21 cellular contexts compared by ENCODE assay signal in the genomic region with DNA sequence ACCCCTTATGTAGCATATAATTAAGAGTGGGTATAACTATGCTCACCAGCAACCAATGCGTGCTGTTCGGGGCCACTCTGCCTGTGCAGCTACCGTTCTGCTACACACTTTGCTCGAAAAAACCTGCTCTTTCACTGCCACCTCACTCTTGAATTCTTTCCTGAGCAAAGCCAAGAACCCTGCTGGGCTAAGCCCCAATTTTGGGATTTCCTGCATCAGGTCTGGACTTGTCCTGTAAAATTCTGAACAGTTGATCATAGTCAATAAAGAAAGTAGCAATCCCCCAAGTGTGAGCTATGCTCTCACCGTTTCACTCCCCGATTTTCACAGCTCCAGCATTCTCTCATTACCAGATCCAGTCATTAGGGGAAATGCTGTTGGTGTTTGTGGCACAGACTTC.
DNase-seq lines count a peak whose midpoint lies in the region; ATAC-seq, FAIRE-seq and TF ChIP-seq lines count a peak whose summit lies in the region.
"Had no signal": no experiment of that assay in that cellular context is flagged by ENCODE, and none has a peak within 500 bp of the region (broad histone marks: within the 10 kb centered on the region; RNA-seq: fewer than 3 reads in every experiment).

No MANE protein-coding gene starts in this region.

- H2BK5ac ChIP-seq in mesendoderm (ENCODE audit: low read length): no peak overlapping the region

- H2AK5ac ChIP-seq in mesendoderm (ENCODE audit: low read length): no peak overlapping the region

- intact Hi-C loops in A673 (cut with micrococcal nuclease; ENCODE audit: unreplicated experiment): no loop called here

- POLR2A ChIA-PET in A673 (lab: Charles Lee; ENCODE audit: low non-redundant PET): interaction anchor here (0.6 kb wide), 1 partner anchor 38 kb away, joined by 3 read pairs; no protein-coding TSS in a partner anchor

- H2BK120ac ChIP-seq in mesendoderm (ENCODE audit: low read depth, low read length): no peak overlapping the region

- no peak overlapping the region for H3K56ac ChIP-seq in mesendoderm (ENCODE audit: low read length)

- no peak for FAIRE-seq in bronchial epithelial cell (lab: Jason Lieb, UNC)
- no peak for FAIRE-seq in GM12891 (lab: Jason Lieb, UNC)
- FAIRE-seq: A204.1, D721Med, G401.6, GM12892, GM19239, H1 had no signal

- no peak overlapping the region for H4K5ac ChIP-seq in mesendoderm (ENCODE audit: low read length)

- no peak for TF ChIP-seq CTCF in A673 (conservative IDR thresholded peaks at IDR 0.05; ENCODE audit: low read depth, low read length)
- TF ChIP-seq CTCF in RWPE2 (IDR thresholded peaks at IDR 0.05; ENCODE audit: poor library complexity, severe bottlenecking): no peak
- TF ChIP-seq CTCF in bronchial epithelial cell (IDR thresholded peaks at IDR 0.05; ENCODE audit: insufficient read depth, low read length, severe bottlenecking): no peak

- no peak overlapping the region for H3K18ac ChIP-seq in mesendoderm (ENCODE audit: low read length)

- H3K9me3 ChIP-seq in A673 (ENCODE audit: low read depth, low read length, poor library complexity, severe bottlenecking): no peaks in the 10 kb centered on the region
- peaks cover 2% of the 10 kb centered on the region for H3K9me3 ChIP-seq in RWPE2 (ENCODE audit: severe bottlenecking)
- H3K9me3 ChIP-seq: BE2C, HAP-1 had no signal

- H4K8ac ChIP-seq in mesendoderm (ENCODE audit: low read depth, low read length): peak overlapping the region; percentile 13

- H3K23ac ChIP-seq in mesendoderm (ENCODE audit: low read length): no peak overlapping the region

- TF ChIP-seq POLR2A in GM12891 (IDR thresholded peaks at IDR 0.05; ENCODE audit: low read depth, low read length): no peak

- no peaks in the 10 kb centered on the region for H3K79me1 ChIP-seq in mesendoderm (ENCODE audit: low read length)

- H3K27me3 ChIP-seq in A673 (replicated peaks; ENCODE audit: insufficient read depth, low read depth, low read length, poor library complexity) (no peaks in the 10 kb centered on the region), RWPE2 (ENCODE audit: insufficient read depth, poor library complexity, severe bottlenecking) (no peaks in the 10 kb centered on the region), bronchial epithelial cell (ENCODE audit: control insufficient read depth, insufficient read depth, low read length) (no peaks in the 10 kb centered on the region), mesendoderm (ENCODE audit: insufficient read depth, low read length, poor library complexity) (no peaks in the 10 kb centered on the region)
- H3K27me3 ChIP-seq: BE2C had no signal

- DNase-seq in A673 (ENCODE audit: low spot score): peak; percentile 66
- DNase-seq in RWPE2 (ENCODE audit: low spot score): no peak
- peak; percentile 58 for DNase-seq in bronchial epithelial cell (ENCODE audit: low read depth)
- no peak for DNase-seq in mesendoderm
- DNase-seq in GM12891 (ENCODE audit: insufficient read length, low spot score): no peak
- no peak for DNase-seq in stimulated activated CD4-positive, alpha-beta T cell treated with anti-CD3 and anti-CD28 coated beads, Interleukin-4, amount 100 ng/mL, for 1 hour
- DNase-seq: BE2C; CD4-positive, alpha-beta memory T cell; COR-L47; DMS153; DMS79 treated with DMSO at 0.1 percent for 48 hours; EL had no signal

- H3K27ac ChIP-seq in A673 (ENCODE audit: low read depth, low read length, poor library complexity, severe bottlenecking) (peak overlapping the region; percentile 69), RWPE2 (ENCODE audit: poor library complexity, severe bottlenecking) (no peak overlapping the region), mesendoderm (ENCODE audit: low read depth, low read length) (no peak overlapping the region)
- H3K27ac ChIP-seq: C4-2B had no signal

- CTCF ChIA-PET in A673 (lab: Charles Lee): no interaction called here

- H3K9ac ChIP-seq in mesendoderm (ENCODE audit: low read length): no peak overlapping the region

- no CpG with 5 or more reads among the region's 6 CpGs for WGBS in mesendoderm (ENCODE audit: extremely low coverage, insufficient coverage, low lambda C conversion rate)

- H3K4me2 ChIP-seq in mesendoderm (ENCODE audit: low read length): no peak overlapping the region

- H2BK15ac ChIP-seq in mesendoderm (replicated peaks; ENCODE audit: low read depth): no peak overlapping the region

- no peaks in the 10 kb centered on the region for H3K79me2 ChIP-seq in mesendoderm (ENCODE audit: control insufficient read depth, insufficient read depth, low read length)

- H3K4me1 ChIP-seq in A673 (ENCODE audit: insufficient read depth, low read length, poor library complexity, severe bottlenecking): peaks cover 19% of the 10 kb centered on the region
- H3K4me1 ChIP-seq in RWPE2 (ENCODE audit: insufficient read depth, poor library complexity, severe bottlenecking): peaks cover 11% of the 10 kb centered on the region
- no peaks in the 10 kb centered on the region for H3K4me1 ChIP-seq in mesendoderm (ENCODE audit: control insufficient read depth, low read depth, low read length)
- H3K4me1 ChIP-seq: BE2C, HAP-1 had no signal

- H3K4me3 ChIP-seq in A673 (ENCODE audit: low read depth, low read length, poor library complexity, severe bottlenecking): no peak overlapping the region
- no peak overlapping the region for H3K4me3 ChIP-seq in RWPE2 (ENCODE audit: severe bottlenecking)
- H3K4me3 ChIP-seq in bronchial epithelial cell (ENCODE audit: low read depth, low read length): no peak overlapping the region
- no peak overlapping the region for H3K4me3 ChIP-seq in mesendoderm (ENCODE audit: low read length)
- H3K4me3 ChIP-seq: HAP-1 had no signal

- peak; percentile 62; the same call in 1 of the 3 replicates for ATAC-seq in RWPE2 (ENCODE audit: low read depth)
- ATAC-seq in GM18907 (IDR thresholded peaks at IDR 0.05; ENCODE audit: unreplicated experiment): no peak

- H3K4ac ChIP-seq in mesendoderm (ENCODE audit: low read depth, low read length): no peak overlapping the region

- H3K36me3 ChIP-seq in A673 (ENCODE audit: insufficient read depth, low read length, poor library complexity, severe bottlenecking) (no peaks in the 10 kb centered on the region), RWPE2 (ENCODE audit: low read depth) (no peaks in the 10 kb centered on the region), bronchial epithelial cell (ENCODE audit: control insufficient read depth, insufficient read depth, low read length) (peaks cover 2% of the 10 kb centered on the region), mesendoderm (ENCODE audit: control insufficient read depth, insufficient read depth, low read length) (no peaks in the 10 kb centered on the region)
- H3K36me3 ChIP-seq: BE2C, HAP-1 had no signal

- no TSS peak for BruUV-seq in A673 (replicated peaks; lab: Mats Ljungman, UMichigan)

TF ChIP-seq in GM12891, 5 proteins besides CTCF, POLR2A, EP300 and RAD21:
- TF ChIP-seq SPI1 (IDR thresholded peaks at IDR 0.05; ENCODE audit: low read depth, low read length) (no peak), TAF1 (IDR thresholded peaks at IDR 0.05; ENCODE audit: low read depth, low read length) (no peak), PAX5 (IDR thresholded peaks at IDR 0.05; ENCODE audit: insufficient read depth, low read length, severe bottlenecking) (no peak), POLR2AphosphoS5 (IDR thresholded peaks at IDR 0.05; ENCODE audit: low read depth, low read length) (no peak), POU2F2 (IDR thresholded peaks at IDR 0.05; ENCODE audit: low read depth, low read length) (no peak)

Comparison
In these comparisons a context has a peak if more than half of its experiments do, and no peak if none do; other contexts are left out.
1. DNase-seq: peak in A673 (single experiment) and bronchial epithelial cell (single experiment); none in RWPE2 (single experiment), mesendoderm (single experiment), GM12891 (single experiment) and stimulated activated CD4-positive, alpha-beta T cell treated with anti-CD3 and anti-CD28 coated beads, Interleukin-4, amount 100 ng/mL, for 1 hour (single experiment).